1 cellular context compared by ENCODE assay signal in genomic region chr6:37538107-37538506, GRCh38.
A peak's percentile ranks its signal among the peaks of the same experiment; 100 is the strongest.
TF ChIP-seq lines count a peak whose summit lies in the region.

No MANE protein-coding gene starts in this region.

TF ChIP-seq in GM12878, 131 proteins besides CTCF, POLR2A, EP300 and RAD21 (continued from another document and continues in another):
- TF ChIP-seq RELB (IDR thresholded peaks at IDR 0.05; ENCODE audit: low read depth) (no peak; the same call in 1 of the 2 replicates), POLR2AphosphoS2 (IDR thresholded peaks at IDR 0.05; ENCODE audit: low read depth, low read length) (no peak), ZSCAN29 (IDR thresholded peaks at IDR 0.05) (no peak), KDM1A (IDR thresholded peaks at IDR 0.05; ENCODE audit: borderline replicate concordance) (no peak), ELK1 (IDR thresholded peaks at IDR 0.05; ENCODE audit: low read depth, low read length) (no peak), NFXL1 (IDR thresholded peaks at IDR 0.05; ENCODE audit: borderline replicate concordance) (no peak), SKIL (IDR thresholded peaks at IDR 0.05; ENCODE audit: low read depth, poor library complexity, severe bottlenecking) (no peak), RUNX3 (IDR thresholded peaks at IDR 0.05; ENCODE audit: low read length) (peak; percentile 70), SMARCA5 (IDR thresholded peaks at IDR 0.05) (0 out of 2 replicates have a peak, but pooled peaks have one; percentile 43), MYB (IDR thresholded peaks at IDR 0.05; ENCODE audit: borderline replicate concordance, low read depth, low read length) (no peak), MEF2B (IDR thresholded peaks at IDR 0.05; ENCODE audit: partially characterized antibody, poor library complexity, severe bottlenecking) (no peak), NFIC (IDR thresholded peaks at IDR 0.05; ENCODE audit: low read depth, low read length) (no peak), ZNF24 (IDR thresholded peaks at IDR 0.05) (no peak), TAF1 (IDR thresholded peaks at IDR 0.05; ENCODE audit: borderline replicate concordance, low read depth, low read length) (no peak), SPI1 (IDR thresholded peaks at IDR 0.05; ENCODE audit: borderline replicate concordance, insufficient read depth, low read depth, low read length) (no peak), FOS (IDR thresholded peaks at IDR 0.05; ENCODE audit: borderline replicate concordance, extremely low read depth, insufficient read length) (no peak), HDAC2 (IDR thresholded peaks at IDR 0.05) (no peak), BCL11A (IDR thresholded peaks at IDR 0.05; ENCODE audit: low read depth, low read length) (no peak), ZBTB11 (CRISPR knock-in tag; IDR thresholded peaks at IDR 0.05) (no peak), ZNF687 (IDR thresholded peaks at IDR 0.05) (no peak), IKZF1 (conservative IDR thresholded peaks at IDR 0.05) (no peak), MLLT1 (IDR thresholded peaks at IDR 0.05) (0 out of 2 replicates have a peak, but pooled peaks have one; percentile 21), SIN3A (IDR thresholded peaks at IDR 0.05; ENCODE audit: low read depth, low read length) (no peak), SIX5 (IDR thresholded peaks at IDR 0.05; ENCODE audit: low read depth, low read length, severe bottlenecking) (no peak), BCL3 (IDR thresholded peaks at IDR 0.05; ENCODE audit: borderline replicate concordance, insufficient read depth, low read depth, low read length, poor library complexity, severe bottlenecking) (no peak), ETV6 (conservative IDR thresholded peaks at IDR 0.05 in 1 of 2, IDR thresholded peaks at IDR 0.05 in 1 of 2; ENCODE audit: borderline replicate concordance in 1 of 2, low read depth in 1 of 2) (no peak), TCF7 (IDR thresholded peaks at IDR 0.05; ENCODE audit: borderline replicate concordance) (no peak), NR2C1 (IDR thresholded peaks at IDR 0.05) (no peak), MTA3 (IDR thresholded peaks at IDR 0.05; ENCODE audit: borderline replicate concordance, low read length) (no peak)
- TF ChIP-seq, protein P1, sequence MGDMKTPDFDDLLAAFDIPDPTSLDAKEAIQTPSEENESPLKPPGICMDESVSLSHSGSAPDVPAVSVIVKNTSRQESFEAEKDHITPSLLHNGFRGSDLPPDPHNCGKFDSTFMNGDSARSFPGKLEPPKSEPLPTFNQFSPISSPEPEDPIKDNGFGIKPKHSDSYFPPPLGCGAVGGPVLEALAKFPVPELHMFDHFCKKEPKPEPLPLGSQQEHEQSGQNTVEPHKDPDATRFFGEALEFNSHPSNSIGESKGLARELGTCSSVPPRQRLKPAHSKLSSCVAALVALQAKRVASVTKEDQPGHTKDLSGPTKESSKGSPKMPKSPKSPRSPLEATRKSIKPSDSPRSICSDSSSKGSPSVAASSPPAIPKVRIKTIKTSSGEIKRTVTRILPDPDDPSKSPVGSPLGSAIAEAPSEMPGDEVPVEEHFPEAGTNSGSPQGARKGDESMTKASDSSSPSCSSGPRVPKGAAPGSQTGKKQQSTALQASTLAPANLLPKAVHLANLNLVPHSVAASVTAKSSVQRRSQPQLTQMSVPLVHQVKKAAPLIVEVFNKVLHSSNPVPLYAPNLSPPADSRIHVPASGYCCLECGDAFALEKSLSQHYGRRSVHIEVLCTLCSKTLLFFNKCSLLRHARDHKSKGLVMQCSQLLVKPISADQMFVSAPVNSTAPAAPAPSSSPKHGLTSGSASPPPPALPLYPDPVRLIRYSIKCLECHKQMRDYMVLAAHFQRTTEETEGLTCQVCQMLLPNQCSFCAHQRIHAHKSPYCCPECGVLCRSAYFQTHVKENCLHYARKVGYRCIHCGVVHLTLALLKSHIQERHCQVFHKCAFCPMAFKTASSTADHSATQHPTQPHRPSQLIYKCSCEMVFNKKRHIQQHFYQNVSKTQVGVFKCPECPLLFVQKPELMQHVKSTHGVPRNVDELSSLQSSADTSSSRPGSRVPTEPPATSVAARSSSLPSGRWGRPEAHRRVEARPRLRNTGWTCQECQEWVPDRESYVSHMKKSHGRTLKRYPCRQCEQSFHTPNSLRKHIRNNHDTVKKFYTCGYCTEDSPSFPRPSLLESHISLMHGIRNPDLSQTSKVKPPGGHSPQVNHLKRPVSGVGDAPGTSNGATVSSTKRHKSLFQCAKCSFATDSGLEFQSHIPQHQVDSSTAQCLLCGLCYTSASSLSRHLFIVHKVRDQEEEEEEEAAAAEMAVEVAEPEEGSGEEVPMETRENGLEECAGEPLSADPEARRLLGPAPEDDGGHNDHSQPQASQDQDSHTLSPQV (IDR thresholded peaks at IDR 0.05) = no peak; the same call in 1 of the 2 replicates
- TF ChIP-seq, protein P2, sequence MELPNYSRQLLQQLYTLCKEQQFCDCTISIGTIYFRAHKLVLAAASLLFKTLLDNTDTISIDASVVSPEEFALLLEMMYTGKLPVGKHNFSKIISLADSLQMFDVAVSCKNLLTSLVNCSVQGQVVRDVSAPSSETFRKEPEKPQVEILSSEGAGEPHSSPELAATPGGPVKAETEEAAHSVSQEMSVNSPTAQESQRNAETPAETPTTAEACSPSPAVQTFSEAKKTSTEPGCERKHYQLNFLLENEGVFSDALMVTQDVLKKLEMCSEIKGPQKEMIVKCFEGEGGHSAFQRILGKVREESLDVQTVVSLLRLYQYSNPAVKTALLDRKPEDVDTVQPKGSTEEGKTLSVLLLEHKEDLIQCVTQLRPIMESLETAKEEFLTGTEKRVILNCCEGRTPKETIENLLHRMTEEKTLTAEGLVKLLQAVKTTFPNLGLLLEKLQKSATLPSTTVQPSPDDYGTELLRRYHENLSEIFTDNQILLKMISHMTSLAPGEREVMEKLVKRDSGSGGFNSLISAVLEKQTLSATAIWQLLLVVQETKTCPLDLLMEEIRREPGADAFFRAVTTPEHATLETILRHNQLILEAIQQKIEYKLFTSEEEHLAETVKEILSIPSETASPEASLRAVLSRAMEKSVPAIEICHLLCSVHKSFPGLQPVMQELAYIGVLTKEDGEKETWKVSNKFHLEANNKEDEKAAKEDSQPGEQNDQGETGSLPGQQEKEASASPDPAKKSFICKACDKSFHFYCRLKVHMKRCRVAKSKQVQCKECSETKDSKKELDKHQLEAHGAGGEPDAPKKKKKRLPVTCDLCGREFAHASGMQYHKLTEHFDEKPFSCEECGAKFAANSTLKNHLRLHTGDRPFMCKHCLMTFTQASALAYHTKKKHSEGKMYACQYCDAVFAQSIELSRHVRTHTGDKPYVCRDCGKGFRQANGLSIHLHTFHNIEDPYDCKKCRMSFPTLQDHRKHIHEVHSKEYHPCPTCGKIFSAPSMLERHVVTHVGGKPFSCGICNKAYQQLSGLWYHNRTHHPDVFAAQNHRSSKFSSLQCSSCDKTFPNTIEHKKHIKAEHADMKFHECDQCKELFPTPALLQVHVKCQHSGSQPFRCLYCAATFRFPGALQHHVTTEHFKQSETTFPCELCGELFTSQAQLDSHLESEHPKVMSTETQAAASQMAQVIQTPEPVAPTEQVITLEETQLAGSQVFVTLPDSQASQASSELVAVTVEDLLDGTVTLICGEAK (IDR thresholded peaks at IDR 0.05; ENCODE audit: borderline replicate concordance) = no peak
